8 cellular contexts compared by ENCODE assay signal in the genomic region with DNA sequence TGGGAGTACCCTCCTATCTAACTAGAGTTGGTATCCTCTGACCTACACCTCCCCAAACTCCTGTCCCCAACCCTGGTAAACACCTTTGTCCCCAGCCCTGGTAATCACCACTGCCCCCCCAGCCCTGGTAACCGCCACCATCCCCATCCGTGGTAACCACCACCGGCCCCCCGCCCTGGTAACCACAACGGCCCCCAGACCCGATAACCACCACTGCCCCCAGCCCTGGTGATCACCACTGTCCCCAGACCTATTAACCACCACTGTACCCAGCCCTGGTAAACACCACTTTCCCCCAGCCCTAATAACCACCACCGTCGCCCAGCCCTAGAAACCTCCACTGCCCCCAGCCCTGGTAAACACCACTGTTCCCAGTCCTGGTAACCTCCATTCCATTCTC.
"Had no signal": no experiment of that assay in that cellular context is flagged by ENCODE, and none has a peak within 500 bp of the region (broad histone marks: within the 10 kb centered on the region; RNA-seq: fewer than 3 reads in every experiment).

No MANE protein-coding gene starts in this region.

- H3K27ac Mint-ChIP-seq: GM23338, H9, HFFc6 had no signal

- H3K4me1 Mint-ChIP-seq: GM23338 had no signal

- DNase-seq: GM23248, GOT3, H7, H9, HCEC 1CT, HFFc6 had no signal

- H3K4me3 Mint-ChIP-seq: GM23338, H9, HFFc6 had no signal

- ATAC-seq: GM23338, HCT116 had no signal
